ENCODE assay signal across 10 cellular contexts in genomic region chr3:72123908-72124441, GRCh38.
DNase-seq lines count a peak whose midpoint lies in the region; TF ChIP-seq lines count a peak whose summit lies in the region.
"Had no signal": no experiment of that assay in that cellular context is flagged by ENCODE, and none has a peak within 500 bp of the region (broad histone marks: within the 10 kb centered on the region; RNA-seq: fewer than 3 reads in every experiment).

No MANE protein-coding gene starts in this region.

- H3K27ac Mint-ChIP-seq in HFFc6, result no peak overlapping the region
- H3K27ac Mint-ChIP-seq: IgD-negative memory B cell; stimulated activated naive B cell treated with anti-CD40 and anti-IgM and Interleukin-4, amounts not matched to agents 10 μg/mL and 1 μg/mL and 100 μg/mL, for 72 hours had no signal

- TF ChIP-seq CTCF in GM06990 (IDR thresholded peaks at IDR 0.05; ENCODE audit: insufficient read depth, low read length, poor library complexity, severe bottlenecking) (no peak), HFFc6 (IDR thresholded peaks at IDR 0.05) (no peak)

- H3K4me3 ChIP-seq in GM06990 (replicated peaks; ENCODE audit: low read depth, low read length), result no peak overlapping the region

- peaks cover 17% of the 10 kb centered on the region for H3K4me1 Mint-ChIP-seq in HFFc6 (ENCODE audit: low read depth)

- no peak overlapping the region for H3K4me3 Mint-ChIP-seq in HFFc6
- H3K4me3 Mint-ChIP-seq: IgD-negative memory B cell; stimulated activated naive B cell treated with anti-CD40 and anti-IgM and Interleukin-4, amounts not matched to agents 10 μg/mL and 1 μg/mL and 100 μg/mL, for 72 hours had no signal

- DNase-seq in GM06990 (ENCODE audit: extremely low read depth, insufficient read length) (peak; percentile 11), HFFc6 (peak; percentile 65), SK-MEL-5 (ENCODE audit: low read depth, low spot score) (peak; percentile 17), kidney glomerular epithelial cell (lab: John Stamatoyannopoulos, UW) (peak; percentile 88), NOMO-1 treated with dmso at 0.1 percent for 144 hours (lab: John Stamatoyannopoulos, UW; ENCODE audit: unreplicated experiment) (no peak), DMS153 (lab: John Stamatoyannopoulos, UW) (no peak), NCI-H2107 treated with DMSO at 0.1 percent for 48 hours (lab: John Stamatoyannopoulos, UW; ENCODE audit: unreplicated experiment) (no peak), HuH-7 (ENCODE audit: low spot score) (no peak)
- DNase-seq: stimulated activated naive B cell treated with anti-CD40 and anti-IgM and Interleukin-4, amounts not matched to agents 10 μg/mL and 1 μg/mL and 100 μg/mL, for 72 hours had no signal

- peaks cover 9% of the 10 kb centered on the region for H3K27me3 Mint-ChIP-seq in HFFc6 (ENCODE audit: insufficient read depth)
- H3K27me3 Mint-ChIP-seq: IgD-negative memory B cell had no signal

- H3K9me3 Mint-ChIP-seq in HFFc6, result no peaks in the 10 kb centered on the region
- H3K9me3 Mint-ChIP-seq: IgD-negative memory B cell had no signal

- H3K36me3 Mint-ChIP-seq in HFFc6 (ENCODE audit: low read depth), result no peaks in the 10 kb centered on the region

- no peaks in the 10 kb centered on the region for H3K27me3 ChIP-seq in GM06990 (replicated peaks; ENCODE audit: control insufficient read depth, insufficient read depth, low read length)

- in situ Hi-C loops in SK-MEL-5 (cut with HindIII; ENCODE audit: low pct_unique_long_range_greater_than_20kb, low sequenced_read_pairs), result no loop called here

- no peaks in the 10 kb centered on the region for H3K36me3 ChIP-seq in GM06990 (ENCODE audit: control insufficient read depth, insufficient read depth, low read length)

Comparison
In these comparisons a context has a peak if more than half of its experiments do, and no peak if none do; other contexts are left out.
1. DNase-seq: peak in GM06990 (single experiment), HFFc6 (single experiment), SK-MEL-5 (single experiment) and kidney glomerular epithelial cell (single experiment); none in NOMO-1 treated with dmso at 0.1 percent for 144 hours (single experiment), DMS153 (single experiment), NCI-H2107 treated with DMSO at 0.1 percent for 48 hours (single experiment) and HuH-7 (single experiment).